In genomic region chr3:53140575-53141467, GRCh38 we compare ENCODE assay signal across 10 cellular contexts. TPM values are rescaled to one million over a fixed set of nuclear protein-coding genes. Genes with fewer than 3 reads are reported as not detected.
DNase-seq lines count a peak whose midpoint lies in the region; ATAC-seq and TF ChIP-seq lines count a peak whose summit lies in the region.
"Had no signal": no experiment of that assay in that cellular context is flagged by ENCODE, and none has a peak within 500 bp of the region (broad histone marks: within the 10 kb centered on the region; RNA-seq: fewer than 3 reads in every experiment).

No MANE protein-coding gene starts in this region.

- TF ChIP-seq CTCF in MCF 10A (IDR thresholded peaks at IDR 0.05; ENCODE audit: unreplicated experiment) (no peak), breast epithelium (IDR thresholded peaks at IDR 0.05) (no peak), RWPE2 (IDR thresholded peaks at IDR 0.05; ENCODE audit: poor library complexity, severe bottlenecking) (no peak), upper lobe of left lung (IDR thresholded peaks at IDR 0.05) (no peak)

- BruUV-seq in MCF 10A (replicated peaks; lab: Mats Ljungman, UMichigan): no TSS peak

- ATAC-seq in RWPE2 (ENCODE audit: low read depth) (peak; percentile 71), upper lobe of left lung (ENCODE audit: low FRiP score in 2 of 2) (peak; percentile 38 to 56), HG02870 (IDR thresholded peaks at IDR 0.05; ENCODE audit: unreplicated experiment) (no peak), GM21381 (IDR thresholded peaks at IDR 0.05; ENCODE audit: unreplicated experiment) (no peak)

- no peak for TF ChIP-seq EP300 in upper lobe of left lung (IDR thresholded peaks at IDR 0.05)

- H3K27ac ChIP-seq in breast epithelium (no peak overlapping the region), RWPE2 (ENCODE audit: poor library complexity, severe bottlenecking) (no peak overlapping the region), upper lobe of left lung (peak overlapping the region in 2 of 4 donors; percentile 26 to 56)
- H3K27ac ChIP-seq: psoas muscle, suprapubic skin had no signal

- no peaks in the 10 kb centered on the region for H3K9me3 Mint-ChIP-seq in MCF 10A (ENCODE audit: unreplicated experiment)

- H3K9me3 ChIP-seq in breast epithelium (no peaks in the 10 kb centered on the region), RWPE2 (ENCODE audit: severe bottlenecking) (no peaks in the 10 kb centered on the region), upper lobe of left lung (no peaks in the 10 kb centered on the region)
- H3K9me3 ChIP-seq: psoas muscle, suprapubic skin had no signal

- WGBS in upper lobe of left lung, 2 donors: 72 to 74% methylated on average over 5 of the region's 5 CpGs

- no peak overlapping the region for H3K27ac Mint-ChIP-seq in MCF 10A (ENCODE audit: low read depth, unreplicated experiment)

- no peaks in the 10 kb centered on the region for H3K27me3 Mint-ChIP-seq in MCF 10A (ENCODE audit: insufficient read depth, unreplicated experiment)

- H3K4me1 Mint-ChIP-seq in MCF 10A (ENCODE audit: insufficient read depth, unreplicated experiment): peaks cover 7% of the 10 kb centered on the region

- TF ChIP-seq POLR2A in breast epithelium (IDR thresholded peaks at IDR 0.05) (no peak), upper lobe of left lung (IDR thresholded peaks at IDR 0.05) (no peak)

- H3K4me1 ChIP-seq in breast epithelium: no peaks in the 10 kb centered on the region
- H3K4me1 ChIP-seq in RWPE2 (ENCODE audit: insufficient read depth, poor library complexity, severe bottlenecking): no peaks in the 10 kb centered on the region
- H3K4me1 ChIP-seq in upper lobe of left lung: peaks cover 3 to 28% (median 9%) of the 10 kb centered on the region in 4 donors
- H3K4me1 ChIP-seq: psoas muscle, suprapubic skin had no signal

- no peaks in the 10 kb centered on the region for H3K36me3 Mint-ChIP-seq in MCF 10A (ENCODE audit: insufficient read depth, unreplicated experiment)

- intact Hi-C loops in MCF 10A (cut with micrococcal nuclease): no loop called here
- intact Hi-C loops in breast epithelium (cut with DNase I; ENCODE audit: low total_unique reads): no loop called here

- CTCF ChIA-PET in MCF 10A (lab: Yijun Ruan, JAX): interaction anchor here (0.7 to 2.5 kb wide), 10 partner anchors 9 to 111 kb away, joined by 3 to 11 read pairs (median 4); no protein-coding TSS in a partner anchor

- POLR2A ChIA-PET in MCF 10A (lab: Yijun Ruan, JAX): interaction anchor here (1.2 to 3.4 kb wide), 3 partner anchors 11 to 30 kb away, joined by 3 to 18 read pairs (median 4); partner anchors contain the start of genes PRKCD and RFT1

- H3K4me3 ChIP-seq in breast epithelium (no peak overlapping the region), RWPE2 (ENCODE audit: severe bottlenecking) (no peak overlapping the region), upper lobe of left lung (no peak overlapping the region)
- H3K4me3 ChIP-seq: psoas muscle, suprapubic skin had no signal

- no peaks in the 10 kb centered on the region for H3K36me3 ChIP-seq in breast epithelium
- no peaks in the 10 kb centered on the region for H3K36me3 ChIP-seq in RWPE2 (ENCODE audit: low read depth)
- no peaks in the 10 kb centered on the region for H3K36me3 ChIP-seq in upper lobe of left lung
- H3K36me3 ChIP-seq: suprapubic skin had no signal

- H3K4me3 Mint-ChIP-seq in MCF 10A (ENCODE audit: unreplicated experiment): no peak overlapping the region

- DNase-seq in MCF 10A (ENCODE audit: unreplicated experiment): peak; percentile 56
- no peak for DNase-seq in breast epithelium (ENCODE audit: low spot score in 2 of 2)
- no peak for DNase-seq in RWPE2 (ENCODE audit: low spot score)
- DNase-seq in glomerular visceral epithelial cell (ENCODE audit: extremely low spot score): peak; percentile 14
- no peak for DNase-seq in upper lobe of left lung
- no peak for DNase-seq in NCI-H2171 treated with DMSO at 0.1 percent for 48 hours (lab: John Stamatoyannopoulos, UW)
- DNase-seq: psoas muscle had no signal

- H3K27me3 ChIP-seq in breast epithelium: no peaks in the 10 kb centered on the region
- H3K27me3 ChIP-seq in RWPE2 (ENCODE audit: insufficient read depth, poor library complexity, severe bottlenecking): no peaks in the 10 kb centered on the region
- H3K27me3 ChIP-seq in upper lobe of left lung: no peaks in the 10 kb centered on the region
- H3K27me3 ChIP-seq: suprapubic skin had no signal

RNA-seq across cellular contexts. Expression of gene RFT1, which starts 10.6 kb away (rescaled TPM):
- total RNA-seq in MCF 10A (2022) (40.1 and 42.7 TPM in 2 replicates), breast epithelium (10 to 100 TPM in 2 of 3 donors, 1 to 10 TPM in 1; 9.5 to 11.7 (median 10.1) TPM), upper lobe of left lung (10 to 100 TPM in 4 of 6 donors, 1 to 10 TPM in 2; 5.1 to 19.9 (median 12.8) TPM)

RNA-seq across cellular contexts. Expression of gene PRKCD, which starts 20.2 kb away (rescaled TPM):
- 9.6 and 9.8 TPM in 2 replicates for total RNA-seq in MCF 10A (2022)
- total RNA-seq in breast epithelium: 10 to 100 TPM; 14.0 to 36.8 (median 15.1) TPM
- total RNA-seq in upper lobe of left lung: 100 to 1,000 TPM in 1 of 6 donors, 10 to 100 TPM in 5; 57.7 to 116 (median 67.9) TPM

Comparison
In these comparisons a context has a peak if more than half of its experiments do, and no peak if none do; other contexts are left out.
1. DNase-seq: peak in MCF 10A (single experiment) and glomerular visceral epithelial cell (single experiment); none in breast epithelium (0 of 2), RWPE2 (single experiment), upper lobe of left lung (0 of 2) and NCI-H2171 treated with DMSO at 0.1 percent for 48 hours (single experiment).
2. ATAC-seq: peak in RWPE2 (single experiment) and upper lobe of left lung (2 of 2); none in HG02870 (single experiment) and GM21381 (single experiment).